ENCODE assay signal across 1 cellular context in genomic region chr3:61777483-61777882, GRCh38.
TF ChIP-seq lines count a peak whose summit lies in the region.

No MANE protein-coding gene starts in this region.

TF ChIP-seq in H1, 55 proteins besides CTCF, POLR2A, EP300 and RAD21:
- TF ChIP-seq CTBP2 (IDR thresholded peaks at IDR 0.05; ENCODE audit: borderline replicate concordance, insufficient read depth, insufficient read length, low read length) (no peak), RBBP5 (IDR thresholded peaks at IDR 0.05; ENCODE audit: borderline replicate concordance, low read depth, low read length) (no peak), CHD7 (IDR thresholded peaks at IDR 0.05; ENCODE audit: insufficient replicate concordance, low read length) (no peak), CEBPB (IDR thresholded peaks at IDR 0.05; ENCODE audit: low read depth, low read length) (no peak), SIRT6 (IDR thresholded peaks at IDR 0.05; ENCODE audit: low read length) (no peak), SP2 (IDR thresholded peaks at IDR 0.05; ENCODE audit: low read length) (no peak), ATF2 (IDR thresholded peaks at IDR 0.05; ENCODE audit: low read length) (no peak)
TF ChIP-seq in H1: peak in this region for 0.
